Comparison of ENCODE assay signal across 20 cellular contexts in genomic region chr10:124995605-124996004, GRCh38. TPM values are rescaled to one million over a fixed set of nuclear protein-coding genes. Genes with fewer than 3 reads are reported as not detected.
DNase-seq lines count a peak whose midpoint lies in the region; ATAC-seq and TF ChIP-seq lines count a peak whose summit lies in the region.
"Had no signal": no experiment of that assay in that cellular context is flagged by ENCODE, and none has a peak within 500 bp of the region (broad histone marks: within the 10 kb centered on the region; RNA-seq: fewer than 3 reads in every experiment).

No MANE protein-coding gene starts in this region.

- H2AFZ ChIP-seq in neuronal stem cell (ENCODE audit: low read length) = no peak overlapping the region

- CTCF ChIA-PET in GM10248 (lab: Yijun Ruan, JAX) = interaction anchor here (1.1 kb wide), 1 partner anchor 53 kb away, joined by 3 read pairs; no protein-coding TSS in a partner anchor

- peaks cover 17% of the 10 kb centered on the region; the same call in 1 of the 2 replicates for H3K4me1 Mint-ChIP-seq in HFFc6 (ENCODE audit: low read depth)
- no peaks in the 10 kb centered on the region for H3K4me1 Mint-ChIP-seq in activated T-helper 17 cell treated with anti-CD3 and anti-CD28 coated beads, Interleukin-2, amount 50 U/mL, for 72 hours

- no peak overlapping the region for H3K23ac ChIP-seq in neuronal stem cell (ENCODE audit: low read depth, low read length, poor library complexity)

- no peak overlapping the region for H3K4me3 Mint-ChIP-seq in HFFc6
- H3K4me3 Mint-ChIP-seq in activated T-helper 17 cell treated with anti-CD3 and anti-CD28 coated beads, Interleukin-2, amount 50 U/mL, for 72 hours = no peak overlapping the region
- H3K4me3 Mint-ChIP-seq: activated T-cell treated with anti-CD3 and anti-CD28 coated beads, Interleukin-2, amount 50 U/mL, for 4 hours; T-helper 1 cell treated with Interleukin-12 subunit alpha and Interleukin-12 subunit beta and Interleukin-4 antibody, amounts not matched to agents 30 μg/mL and 1 μg/mL, for 36 hours had no signal

- WGBS in ectodermal cell, 2 experiments = 87 to 89% methylated on average over 11 of the region's 11 CpGs
- WGBS in neuronal stem cell (ENCODE audit: extremely low coverage in 2 of 2, insufficient read length in 2 of 2, insufficient replicate concordance in 1 of 2), 2 donors = no CpG with 5 or more reads among the region's 11 CpGs

- peak overlapping the region; percentile 7 for H3K18ac ChIP-seq in neuronal stem cell (ENCODE audit: low read length)

- POLR2A ChIA-PET in GM10248 (lab: Yijun Ruan, JAX) = no interaction called here

- no peak overlapping the region for H4K91ac ChIP-seq in neuronal stem cell (ENCODE audit: low read depth, low read length, poor library complexity)

- H2BK5ac ChIP-seq in neuronal stem cell (ENCODE audit: low read length) = no peak overlapping the region

- no peak overlapping the region for H3K4me2 ChIP-seq in neuronal stem cell (ENCODE audit: insufficient read depth, low read length, poor library complexity, severe bottlenecking)

- H2BK12ac ChIP-seq in neuronal stem cell (ENCODE audit: low read length) = peak overlapping the region; percentile 4

- ATAC-seq in activated T-helper 17 cell treated with anti-CD3 and anti-CD28 coated beads, Interleukin-2, amount 50 U/mL, for 72 hours (replicated peaks) = no peak
- no peak for ATAC-seq in GM19455 (IDR thresholded peaks at IDR 0.05; ENCODE audit: unreplicated experiment)
- ATAC-seq: activated T-cell treated with anti-CD3 and anti-CD28 coated beads, Interleukin-2, amount 50 U/mL, for 4 hours; esophagus mucosa had no signal

- no peak overlapping the region for H3K9ac ChIP-seq in neuronal stem cell (ENCODE audit: low read depth, low read length, poor library complexity)

- peaks cover 8% of the 10 kb centered on the region for H3K79me1 ChIP-seq in neuronal stem cell (ENCODE audit: low read depth, low read length)

- H3K36me3 ChIP-seq in ectodermal cell (ENCODE audit: control insufficient read depth, insufficient read depth, low read length) (peaks cover 57% of the 10 kb centered on the region), neuronal stem cell (replicated peaks in 1 of 2; ENCODE audit: control insufficient read depth in 2 of 2, insufficient read depth in 2 of 2, low read length in 2 of 2) (peaks cover 81 to 100% of the 10 kb centered on the region in 2 donors)

- peak overlapping the region; percentile 26 for H3K27ac ChIP-seq in ectodermal cell (ENCODE audit: insufficient read depth, low read depth, low read length, poor library complexity, severe bottlenecking)
- H3K27ac ChIP-seq in neuronal stem cell (replicated peaks; ENCODE audit: low read length) = no peak overlapping the region
- H3K27ac ChIP-seq: ascending aorta, Peyer's patch had no signal

- H3K9me3 ChIP-seq in ectodermal cell (ENCODE audit: control insufficient read depth, low read length) = no peaks in the 10 kb centered on the region
- H3K9me3 ChIP-seq in neuronal stem cell (replicated peaks in 1 of 2; ENCODE audit: control insufficient read depth in 2 of 2, insufficient read depth in 1 of 2, low read depth in 1 of 2, low read length in 2 of 2) = peaks cover 0 to 1% of the 10 kb centered on the region in 2 donors
- H3K9me3 ChIP-seq: ascending aorta, Peyer's patch had no signal

- H2BK120ac ChIP-seq in neuronal stem cell (ENCODE audit: low read depth, low read length) = no peak overlapping the region

- H3K27me3 Mint-ChIP-seq in HFFc6 (ENCODE audit: insufficient read depth) = peaks cover 27% of the 10 kb centered on the region
- H3K27me3 Mint-ChIP-seq in activated T-helper 17 cell treated with anti-CD3 and anti-CD28 coated beads, Interleukin-2, amount 50 U/mL, for 72 hours = no peaks in the 10 kb centered on the region

- no peak overlapping the region for H3K4ac ChIP-seq in neuronal stem cell (ENCODE audit: low read length)

- DNase-seq in GM10248 (ENCODE audit: extremely low spot score) (peak; percentile 14), HFFc6 (no peak), neuronal stem cell (ENCODE audit: low spot score) (no peak), NCI-H510A (lab: John Stamatoyannopoulos, UW) (no peak), NCI-H1694 treated with DMSO at 0.1 percent for 48 hours (lab: John Stamatoyannopoulos, UW) (no peak)
- DNase-seq: activated CD4-positive, alpha-beta T cell treated with anti-CD3 and anti-CD28 coated beads, Interleukin-2, amount 50 U/mL, for 48 hours; activated naive CD4-positive, alpha-beta T cell treated with anti-CD3 and anti-CD28 coated beads, Interleukin-2, amount 50 U/mL, for 16 hours; activated T-cell treated with anti-CD3 and anti-CD28 coated beads, Interleukin-2, amount 50 U/mL, for 4 hours; Calu3; cerebellar nuclear complex; effector memory CD4-positive, alpha-beta T cell; mesendoderm; NCI-H510A treated with DMSO at 0.1 percent for 48 hours had no signal

- peaks cover 25% of the 10 kb centered on the region; the same call in 1 of the 2 replicates for H3K36me3 Mint-ChIP-seq in HFFc6 (ENCODE audit: low read depth)
- no peaks in the 10 kb centered on the region for H3K36me3 Mint-ChIP-seq in activated T-helper 17 cell treated with anti-CD3 and anti-CD28 coated beads, Interleukin-2, amount 50 U/mL, for 72 hours (ENCODE audit: low read depth)

- no peak overlapping the region for H3K4me3 ChIP-seq in ectodermal cell (ENCODE audit: insufficient read depth, low read depth, low read length)
- H3K4me3 ChIP-seq in neuronal stem cell (ENCODE audit: low read length in 2 of 2) = no peak overlapping the region
- H3K4me3 ChIP-seq: ascending aorta, Peyer's patch had no signal

- no peaks in the 10 kb centered on the region for H3K4me1 ChIP-seq in ectodermal cell (ENCODE audit: control insufficient read depth, insufficient read depth, low read length)
- peaks cover 4 to 5% of the 10 kb centered on the region in 2 donors for H3K4me1 ChIP-seq in neuronal stem cell (ENCODE audit: control insufficient read depth in 2 of 2, insufficient read depth in 1 of 2, low read depth in 1 of 2, low read length in 2 of 2)

- H3K27me3 ChIP-seq in ectodermal cell (ENCODE audit: control insufficient read depth, insufficient read depth, low read length, poor library complexity, severe bottlenecking) (no peaks in the 10 kb centered on the region), neuronal stem cell (ENCODE audit: control insufficient read depth in 3 of 3, insufficient read depth in 3 of 3, low read depth in 1 of 3, low read length in 3 of 3) (no peaks in the 10 kb centered on the region)
- H3K27me3 ChIP-seq: ascending aorta, Peyer's patch had no signal

- no peak overlapping the region for H4K8ac ChIP-seq in neuronal stem cell (ENCODE audit: low read depth, low read length)

- no peak overlapping the region for H3K14ac ChIP-seq in neuronal stem cell (ENCODE audit: low read length)

- H3K9me3 Mint-ChIP-seq in HFFc6 = no peaks in the 10 kb centered on the region
- no peaks in the 10 kb centered on the region for H3K9me3 Mint-ChIP-seq in activated T-helper 17 cell treated with anti-CD3 and anti-CD28 coated beads, Interleukin-2, amount 50 U/mL, for 72 hours
- H3K9me3 Mint-ChIP-seq: activated T-cell treated with anti-CD3 and anti-CD28 coated beads, Interleukin-2, amount 50 U/mL, for 4 hours; T-helper 1 cell treated with Interleukin-12 subunit alpha and Interleukin-12 subunit beta and Interleukin-4 antibody, amounts not matched to agents 30 μg/mL and 1 μg/mL, for 36 hours had no signal

- no peak for TF ChIP-seq CTCF in GM10248 (IDR thresholded peaks at IDR 0.05; ENCODE audit: control extremely low read depth, extremely low read depth, low read depth, missing control alignments)
- no peak for TF ChIP-seq CTCF in HFFc6 (IDR thresholded peaks at IDR 0.05)

- peak overlapping the region; percentile 11; the same call in 1 of the 2 replicates for H3K27ac Mint-ChIP-seq in HFFc6
- no peak overlapping the region for H3K27ac Mint-ChIP-seq in activated T-helper 17 cell treated with anti-CD3 and anti-CD28 coated beads, Interleukin-2, amount 50 U/mL, for 72 hours
- H3K27ac Mint-ChIP-seq: T-helper 1 cell treated with Interleukin-12 subunit alpha and Interleukin-12 subunit beta and Interleukin-4 antibody, amounts not matched to agents 30 μg/mL and 1 μg/mL, for 36 hours had no signal

- H2BK15ac ChIP-seq in neuronal stem cell (ENCODE audit: low read length) = no peak overlapping the region

- H2AK5ac ChIP-seq in neuronal stem cell (ENCODE audit: low read depth, low read length) = no peak overlapping the region

RNA-seq across cellular contexts. Expression of gene ZRANB1, which starts 53.7 kb away (rescaled TPM):
- 10 to 100 TPM; 11.8 to 13.6 (median 12.6) TPM for total RNA-seq in HFFc6 (2021; fragmentation: NEBNext Ultra II Directional; extraction: Animal tissue kit (Norgen Biotek cat#: 25700))
- polyA plus RNA-seq in ectodermal cell (2013, experiment 1 of 4) = 14.9 TPM
- 15.9 TPM for polyA plus RNA-seq in ectodermal cell (2013, experiment 2 of 4)
- 11.6 TPM for polyA plus RNA-seq in ectodermal cell (2013, experiment 3 of 4)
- 13.1 TPM for polyA plus RNA-seq in ectodermal cell (2013, experiment 4 of 4)
- polyA plus RNA-seq in neuronal stem cell (2013, experiment 1 of 2) = 13.4 TPM
- polyA plus RNA-seq in neuronal stem cell (2013, experiment 2 of 2) = 14.2 TPM
- 1 to 10 TPM; 7.9 to 8.7 TPM for total RNA-seq in activated T-helper 17 cell treated with anti-CD3 and anti-CD28 coated beads, Interleukin-2, amount 50 U/mL, for 72 hours
